Comparison of ENCODE assay signal across 8 cellular contexts in genomic region chr10:59361659-59362183, GRCh38. TPM values are rescaled to one million over a fixed set of nuclear protein-coding genes. Genes with fewer than 3 reads are reported as not detected.
DNase-seq lines count a peak whose midpoint lies in the region; ATAC-seq and FAIRE-seq lines count a peak whose summit lies in the region.

No MANE protein-coding gene starts in this region.

- WGBS in mesodermal cell (ENCODE audit: insufficient coverage in 2 of 2), 2 experiments: 89% methylated on average over 1 of the region's 2 CpGs; no CpG with 5 or more reads in 1 of the 2 experiments

- peak overlapping the region; percentile 63 for H3K4me3 Mint-ChIP-seq in activated naive CD8-positive, alpha-beta T cell
- H3K4me3 Mint-ChIP-seq in activated naive CD8-positive, alpha-beta T cell treated with anti-CD3 and anti-CD28 coated beads for 36 hours: no peak overlapping the region

- FAIRE-seq in urothelium cell line (lab: Jason Lieb, UNC): no peak

- no peak for DNase-seq in activated naive CD8-positive, alpha-beta T cell treated with anti-CD3 and anti-CD28 coated beads for 36 hours
- DNase-seq in caudate nucleus (lab: John Stamatoyannopoulos, UW) (no peak), urothelium cell line (ENCODE audit: low spot score) (peak; percentile 41), NCI-H187 treated with DMSO at 0.1 percent for 48 hours (lab: John Stamatoyannopoulos, UW) (no peak)
- DNase-seq in stimulated activated naive CD4-positive, alpha-beta T cell (lab: John Stamatoyannopoulos, UW): no peak

- H3K4me1 Mint-ChIP-seq in activated naive CD8-positive, alpha-beta T cell (ENCODE audit: low read depth): peaks cover 10% of the 10 kb centered on the region
- H3K4me1 Mint-ChIP-seq in activated naive CD8-positive, alpha-beta T cell treated with anti-CD3 and anti-CD28 coated beads for 36 hours: peaks cover 10% of the 10 kb centered on the region

- no peaks in the 10 kb centered on the region for H3K9me3 ChIP-seq in mesodermal cell (ENCODE audit: control insufficient read depth, low read length)

- H3K27ac ChIP-seq in caudate nucleus (ENCODE audit: low read depth, low read length): peak overlapping the region; percentile 96
- H3K27ac ChIP-seq in mesodermal cell (ENCODE audit: low read depth, low read length, severe bottlenecking): peak overlapping the region; percentile 32

- no peaks in the 10 kb centered on the region for H3K36me3 Mint-ChIP-seq in activated naive CD8-positive, alpha-beta T cell
- H3K36me3 Mint-ChIP-seq in activated naive CD8-positive, alpha-beta T cell treated with anti-CD3 and anti-CD28 coated beads for 36 hours: no peaks in the 10 kb centered on the region

- no peak overlapping the region for H3K27ac Mint-ChIP-seq in activated naive CD8-positive, alpha-beta T cell
- no peak overlapping the region for H3K27ac Mint-ChIP-seq in activated naive CD8-positive, alpha-beta T cell treated with anti-CD3 and anti-CD28 coated beads for 36 hours

- H3K9me3 Mint-ChIP-seq in activated naive CD8-positive, alpha-beta T cell (ENCODE audit: low read depth): no peaks in the 10 kb centered on the region
- H3K9me3 Mint-ChIP-seq in activated naive CD8-positive, alpha-beta T cell treated with anti-CD3 and anti-CD28 coated beads for 36 hours: no peaks in the 10 kb centered on the region

- no peaks in the 10 kb centered on the region for H3K36me3 ChIP-seq in mesodermal cell (ENCODE audit: control insufficient read depth, insufficient read depth, low read length)

- peak overlapping the region; percentile 42 for H3K4me3 ChIP-seq in mesodermal cell (ENCODE audit: extremely low read depth, insufficient read depth, low read length, poor library complexity, severe bottlenecking)

- H3K27me3 Mint-ChIP-seq in activated naive CD8-positive, alpha-beta T cell: peaks cover 19% of the 10 kb centered on the region
- H3K27me3 Mint-ChIP-seq in activated naive CD8-positive, alpha-beta T cell treated with anti-CD3 and anti-CD28 coated beads for 36 hours: peaks cover 49% of the 10 kb centered on the region

- H3K4me1 ChIP-seq in mesodermal cell (ENCODE audit: control insufficient read depth, insufficient read depth, low read length, poor library complexity, severe bottlenecking): no peaks in the 10 kb centered on the region

- ATAC-seq in GM21723 (IDR thresholded peaks at IDR 0.05; ENCODE audit: unreplicated experiment): no peak

RNA-seq across cellular contexts. Expression of gene FAM13C, which starts 0.6 kb away (rescaled TPM):
- total RNA-seq in activated naive CD8-positive, alpha-beta T cell treated with anti-CD3 and anti-CD28 coated beads for 36 hours: under 1 TPM in 1 of 2 experiments, not detected in 1; 0.21 TPM
- 1.8 TPM for polyA plus RNA-seq in mesodermal cell (2013, experiment 1 of 2)
- polyA plus RNA-seq in mesodermal cell (2013, experiment 2 of 2): 2.6 TPM
